ENCODE assay signal across 27 cellular contexts in genomic region chr16:36336-36984, GRCh38. TPM values are rescaled to one million over a fixed set of nuclear protein-coding genes. Genes with fewer than 3 reads are reported as not detected.
A peak's percentile ranks its signal among the peaks of the same experiment; 100 is the strongest.
DNase-seq lines count a peak whose midpoint lies in the region; ATAC-seq lines count a peak whose summit lies in the region.
"Had no signal": no experiment of that assay in that cellular context is flagged by ENCODE, and none has a peak within 500 bp of the region (broad histone marks: within the 10 kb centered on the region; RNA-seq: fewer than 3 reads in every experiment).

No MANE protein-coding gene starts in this region.

- ATAC-seq in stimulated activated naive CD8-positive, alpha-beta T cell treated with anti-CD3 and anti-CD28 coated beads, Interleukin-15, Interleukin-2, amounts not matched to agents 100 U/mL and 50 U/mL, for 24 hours = no peak
- no peak for ATAC-seq in stimulated activated naive CD8-positive, alpha-beta T cell treated with anti-CD3 and anti-CD28 coated beads, Interleukin-15, amount 100 ng/mL, for 72 hours
- no peak for ATAC-seq in T-helper 17 cell
- no peak for ATAC-seq in HG03342 (IDR thresholded peaks at IDR 0.05; ENCODE audit: unreplicated experiment)
- ATAC-seq: activated CD4-positive, CD25-positive, alpha-beta regulatory T cell treated with anti-CD3 and anti-CD28 coated beads, Interleukin-2, amount 50 U/mL, for 24 hours; effector memory CD8-positive, alpha-beta T cell; HCT116; left cardiac atrium had no signal

- no peak overlapping the region for H3K4me3 Mint-ChIP-seq in stimulated activated naive CD8-positive, alpha-beta T cell treated with anti-CD3 and anti-CD28 coated beads, Interleukin-15, amount 100 ng/mL, for 72 hours
- no peak overlapping the region for H3K4me3 Mint-ChIP-seq in T-helper 17 cell
- H3K4me3 Mint-ChIP-seq: activated naive CD8-positive, alpha-beta T cell; effector memory CD8-positive, alpha-beta T cell; immature natural killer cell; T-helper 1 cell treated with Interleukin-12 subunit alpha and Interleukin-12 subunit beta and Interleukin-4 antibody, amounts not matched to agents 30 μg/mL and 1 μg/mL, for 36 hours had no signal

- H3K27ac Mint-ChIP-seq in stimulated activated naive CD8-positive, alpha-beta T cell treated with anti-CD3 and anti-CD28 coated beads, Interleukin-15, amount 100 ng/mL, for 72 hours = no peak overlapping the region
- H3K27ac Mint-ChIP-seq in T-helper 17 cell = peak overlapping the region; percentile 53
- H3K27ac Mint-ChIP-seq: activated naive CD8-positive, alpha-beta T cell; immature natural killer cell; T-helper 1 cell treated with Interleukin-12 subunit alpha and Interleukin-12 subunit beta and Interleukin-4 antibody, amounts not matched to agents 30 μg/mL and 1 μg/mL, for 36 hours had no signal

- no peaks in the 10 kb centered on the region for H3K9me3 ChIP-seq in T-helper 17 cell (ENCODE audit: control insufficient read depth, low read length, poor library complexity, severe bottlenecking)
- H3K9me3 ChIP-seq: Caco-2, right atrium auricular region, SK-N-SH, tibial artery had no signal

- H3K4me1 Mint-ChIP-seq in stimulated activated naive CD8-positive, alpha-beta T cell treated with anti-CD3 and anti-CD28 coated beads, Interleukin-15, amount 100 ng/mL, for 72 hours = peaks cover 46% of the 10 kb centered on the region
- H3K4me1 Mint-ChIP-seq in T-helper 17 cell = peaks cover 29% of the 10 kb centered on the region

- H3K27me3 Mint-ChIP-seq in stimulated activated naive CD8-positive, alpha-beta T cell treated with anti-CD3 and anti-CD28 coated beads, Interleukin-15, amount 100 ng/mL, for 72 hours = no peaks in the 10 kb centered on the region
- H3K27me3 Mint-ChIP-seq in T-helper 17 cell = no peaks in the 10 kb centered on the region
- H3K27me3 Mint-ChIP-seq: activated naive CD8-positive, alpha-beta T cell; effector memory CD8-positive, alpha-beta T cell had no signal

- H3K9me3 Mint-ChIP-seq in stimulated activated naive CD8-positive, alpha-beta T cell treated with anti-CD3 and anti-CD28 coated beads, Interleukin-15, amount 100 ng/mL, for 72 hours = no peaks in the 10 kb centered on the region
- H3K9me3 Mint-ChIP-seq: effector memory CD8-positive, alpha-beta T cell; immature natural killer cell; T-helper 1 cell treated with Interleukin-12 subunit alpha and Interleukin-12 subunit beta and Interleukin-4 antibody, amounts not matched to agents 30 μg/mL and 1 μg/mL, for 36 hours had no signal

- no peaks in the 10 kb centered on the region for H3K36me3 Mint-ChIP-seq in T-helper 17 cell (ENCODE audit: low read depth)
- H3K36me3 Mint-ChIP-seq: immature natural killer cell had no signal

- peak; percentile 2 for DNase-seq in stimulated activated naive CD8-positive, alpha-beta T cell treated with anti-CD3 and anti-CD28 coated beads, Interleukin-15, Interleukin-2, amounts not matched to agents 100 U/mL and 50 U/mL, for 24 hours
- DNase-seq in stimulated activated naive CD8-positive, alpha-beta T cell treated with anti-CD3 and anti-CD28 coated beads, Interleukin-15, amount 100 ng/mL, for 72 hours = no peak
- DNase-seq in T-helper 17 cell (no peak), mesenteric fat pad (ENCODE audit: low spot score) (peak; percentile 86), OCI-M2 (lab: John Stamatoyannopoulos, UW; ENCODE audit: unreplicated experiment) (no peak), HCEC 1CT (no peak)
- DNase-seq: activated CD4-positive, alpha-beta T cell treated with anti-CD3 and anti-CD28 coated beads, Interleukin-2, amount 50 U/mL, for 48 hours; Caco-2; DMS53; erythroblast; immature natural killer cell; left cardiac atrium; NCI-H1105; NCI-H1930; NCI-H510A treated with DMSO at 0.1 percent for 48 hours; OCI-M1; SK-N-SH; stimulated activated CD4-positive, alpha-beta T cell treated with anti-CD3 and anti-CD28 coated beads, Interleukin-2, amount 100 ng/mL, for 24 hours; stimulated activated CD8-positive, alpha-beta memory T cell treated with anti-CD3 and anti-CD28 coated beads, Interleukin-4, amount 100 ng/mL, for 48 hours; tibial artery had no signal

RNA-seq across cellular contexts. Expression of gene POLR3K, which starts 16.9 kb away (rescaled TPM):
- total RNA-seq in T-helper 17 cell (10 to 100 TPM in 1 of 2 donors, 1 to 10 TPM in 1; 6.3 to 10.6 TPM), mesenteric fat pad (11.5 TPM)

RNA-seq across cellular contexts. Expression of gene SNRNP25, which starts 17.2 kb away (rescaled TPM):
- 1 to 10 TPM; 6.5 to 7.3 TPM for total RNA-seq in T-helper 17 cell
- total RNA-seq in mesenteric fat pad = 23.0 TPM

RNA-seq across cellular contexts. Expression of gene RHBDF1, which starts 36.0 kb away (rescaled TPM):
- under 1 TPM in 1 of 2 donors, not detected in 1; 0.75 TPM for total RNA-seq in T-helper 17 cell
- 30.0 TPM for total RNA-seq in mesenteric fat pad

RNA-seq across cellular contexts. Expression of gene MPG, which starts 41.6 kb away (rescaled TPM):
- 10 to 100 TPM; 24.3 to 27.4 TPM for total RNA-seq in T-helper 17 cell
- 44.4 TPM for total RNA-seq in mesenteric fat pad

Comparison
In these comparisons a context has a peak if more than half of its experiments do, and no peak if none do; other contexts are left out.
1. DNase-seq: peak in stimulated activated naive CD8-positive, alpha-beta T cell treated with anti-CD3 and anti-CD28 coated beads, Interleukin-15, Interleukin-2, amounts not matched to agents 100 U/mL and 50 U/mL, for 24 hours (single experiment) and mesenteric fat pad (single experiment); none in stimulated activated naive CD8-positive, alpha-beta T cell treated with anti-CD3 and anti-CD28 coated beads, Interleukin-15, amount 100 ng/mL, for 72 hours (0 of 2), T-helper 17 cell (0 of 3), OCI-M2 (single experiment) and HCEC 1CT (single experiment).
2. RNA of gene RHBDF1, which starts 36.0 kb away (total RNA-seq): 30.0 TPM in mesenteric fat pad (single experiment); 0.75 TPM in T-helper 17 cell; every median in the first group is over 10 times any median in the second.